ENCODE assay signal across 15 cellular contexts in the genomic region with DNA sequence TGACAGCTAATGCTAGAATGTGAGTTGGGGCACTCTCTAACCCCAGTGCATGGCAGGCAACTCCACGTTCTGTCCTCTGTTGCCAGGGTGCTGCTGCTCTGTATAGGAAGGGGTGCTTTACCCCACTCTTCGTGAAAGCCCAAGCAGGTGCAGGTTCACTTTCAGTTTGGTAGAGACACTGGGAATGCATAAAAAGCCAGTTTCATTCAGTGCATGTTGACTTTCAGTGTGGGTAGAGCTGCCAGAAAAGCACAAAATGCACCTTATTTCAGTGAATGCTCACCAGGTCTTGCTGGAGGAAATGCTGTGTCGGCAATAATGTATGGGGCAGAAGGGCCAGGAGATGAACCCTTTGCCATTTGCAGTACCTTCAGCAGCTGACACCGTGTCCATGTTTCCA.
A peak's percentile ranks its signal among the peaks of the same experiment; 100 is the strongest.
DNase-seq lines count a peak whose midpoint lies in the region; ATAC-seq and TF ChIP-seq lines count a peak whose summit lies in the region.
"Had no signal": no experiment of that assay in that cellular context is flagged by ENCODE, and none has a peak within 500 bp of the region (broad histone marks: within the 10 kb centered on the region; RNA-seq: fewer than 3 reads in every experiment).

No MANE protein-coding gene starts in this region.

- H2AFZ ChIP-seq in GM23338, result no peak overlapping the region
- H2AFZ ChIP-seq in SU-DHL-6 (ENCODE audit: low read depth, low read length, severe bottlenecking), result peak overlapping the region; percentile 52

- no peaks in the 10 kb centered on the region for H3K9me3 ChIP-seq in SU-DHL-6 (ENCODE audit: insufficient read depth, low read length)
- H3K9me3 ChIP-seq: BLaER1, pancreas had no signal

- H3K4me3 ChIP-seq in GM23338 (no peak overlapping the region), SU-DHL-6 (ENCODE audit: insufficient read depth, low read length, poor library complexity, severe bottlenecking) (no peak overlapping the region)
- H3K4me3 ChIP-seq: BLaER1, esophagus muscularis mucosa, pancreas had no signal

- H3K27ac ChIP-seq in GM23338 (ENCODE audit: low read depth) (no peak overlapping the region), SU-DHL-6 (ENCODE audit: low read depth, low read length) (no peak overlapping the region)
- H3K27ac ChIP-seq: BLaER1, esophagus muscularis mucosa, pancreas had no signal

- H3K9me2 ChIP-seq in GM23338 (ENCODE audit: insufficient read depth) (no peaks in the 10 kb centered on the region), SU-DHL-6 (replicated peaks; ENCODE audit: insufficient read depth, low read length) (no peaks in the 10 kb centered on the region)

- H3K4me1 ChIP-seq in GM23338 (ENCODE audit: insufficient read depth), result peaks cover 12% of the 10 kb centered on the region; the same call in 1 of the 2 replicates
- H3K4me1 ChIP-seq: pancreas had no signal

- H3F3A ChIP-seq in GM23338 (replicated peaks; ENCODE audit: low read depth) (no peaks in the 10 kb centered on the region), SU-DHL-6 (ENCODE audit: insufficient read depth) (no peaks in the 10 kb centered on the region)

- H3K27ac Mint-ChIP-seq in GM23338, result no peak overlapping the region
- H3K27ac Mint-ChIP-seq: naive thymus-derived CD4-positive, alpha-beta T cell had no signal

- H4K20me1 ChIP-seq in GM23338 (replicated peaks; ENCODE audit: insufficient read depth) (no peaks in the 10 kb centered on the region), SU-DHL-6 (ENCODE audit: low read depth, low read length) (no peaks in the 10 kb centered on the region)
- H4K20me1 ChIP-seq: BLaER1 had no signal

- H3K36me3 ChIP-seq in GM23338 (ENCODE audit: insufficient read depth), result no peaks in the 10 kb centered on the region
- no peaks in the 10 kb centered on the region for H3K36me3 ChIP-seq in SU-DHL-6 (ENCODE audit: low read length)
- H3K36me3 ChIP-seq: BLaER1, esophagus muscularis mucosa, pancreas had no signal

- no peak overlapping the region for H3K9ac ChIP-seq in SU-DHL-6 (ENCODE audit: low read length)
- H3K9ac ChIP-seq: BLaER1 had no signal

- DNase-seq in GM23338 (ENCODE audit: low spot score) (no peak), activated T-cell treated with anti-CD3 and anti-CD28 coated beads for 4 hours (no peak), activated gamma-delta T cell (lab: John Stamatoyannopoulos, UW) (no peak)
- no peak for DNase-seq in activated effector memory CD4-positive, alpha-beta T cell treated with Interleukin-2 at 50 U/mL for 16 hours
- DNase-seq: GF-D8; naive thymus-derived CD4-positive, alpha-beta T cell; NCI-H510A treated with DMSO at 0.1 percent for 48 hours; stimulated activated CD4-positive, alpha-beta T cell treated with anti-CD3 and anti-CD28 coated beads, Interleukin-4, amount 100 ng/mL, for 24 hours; stimulated activated CD8-positive, alpha-beta memory T cell treated with anti-CD3 and anti-CD28 coated beads, Interleukin-4, amount 100 ng/mL, for 48 hours had no signal

- H3K27me3 ChIP-seq in GM23338 (ENCODE audit: insufficient read depth) (no peaks in the 10 kb centered on the region), SU-DHL-6 (ENCODE audit: low read length) (no peaks in the 10 kb centered on the region)
- H3K27me3 ChIP-seq: BLaER1, pancreas had no signal

- H3K79me2 ChIP-seq in GM23338 (replicated peaks; ENCODE audit: insufficient read depth) (no peaks in the 10 kb centered on the region), SU-DHL-6 (ENCODE audit: insufficient read depth, low read length) (no peaks in the 10 kb centered on the region)

- no peak overlapping the region for H3K4me2 ChIP-seq in GM23338
- no peak overlapping the region for H3K4me2 ChIP-seq in SU-DHL-6 (ENCODE audit: low read depth, low read length, poor library complexity, severe bottlenecking)
- H3K4me2 ChIP-seq: BLaER1 had no signal

- H3K27me3 Mint-ChIP-seq in GM23338 (ENCODE audit: insufficient read depth, low read depth, poor library complexity), result peaks cover 2% of the 10 kb centered on the region

- H3K4me3 Mint-ChIP-seq in GM23338, result no peak overlapping the region
- H3K4me3 Mint-ChIP-seq: naive thymus-derived CD4-positive, alpha-beta T cell had no signal

- peaks cover 14% of the 10 kb centered on the region; the same call in 2 of the 3 replicates for H3K36me3 Mint-ChIP-seq in GM23338 (ENCODE audit: low read depth)

- TF ChIP-seq CTCF in GM23338 (conservative IDR thresholded peaks at IDR 0.05; ENCODE audit: low read depth in 2 of 2) (no peak), SU-DHL-6 (IDR thresholded peaks at IDR 0.05; ENCODE audit: insufficient read depth, low read length, poor library complexity, severe bottlenecking) (no peak)

- peaks cover 19% of the 10 kb centered on the region for H3K9me3 Mint-ChIP-seq in GM23338

- peaks cover 12% of the 10 kb centered on the region for H3K4me1 Mint-ChIP-seq in GM23338
- H3K4me1 Mint-ChIP-seq: naive thymus-derived CD4-positive, alpha-beta T cell had no signal

- ATAC-seq in GM19023 (IDR thresholded peaks at IDR 0.05; ENCODE audit: unreplicated experiment) (peak; percentile 25), GM23338 (peak; percentile 32), HG03196 (IDR thresholded peaks at IDR 0.05; ENCODE audit: unreplicated experiment) (peak; percentile 11)
- ATAC-seq: naive thymus-derived CD4-positive, alpha-beta T cell had no signal

TF ChIP-seq in GM23338, 12 proteins besides CTCF, POLR2A, EP300 and RAD21:
- TF ChIP-seq, protein P1, sequence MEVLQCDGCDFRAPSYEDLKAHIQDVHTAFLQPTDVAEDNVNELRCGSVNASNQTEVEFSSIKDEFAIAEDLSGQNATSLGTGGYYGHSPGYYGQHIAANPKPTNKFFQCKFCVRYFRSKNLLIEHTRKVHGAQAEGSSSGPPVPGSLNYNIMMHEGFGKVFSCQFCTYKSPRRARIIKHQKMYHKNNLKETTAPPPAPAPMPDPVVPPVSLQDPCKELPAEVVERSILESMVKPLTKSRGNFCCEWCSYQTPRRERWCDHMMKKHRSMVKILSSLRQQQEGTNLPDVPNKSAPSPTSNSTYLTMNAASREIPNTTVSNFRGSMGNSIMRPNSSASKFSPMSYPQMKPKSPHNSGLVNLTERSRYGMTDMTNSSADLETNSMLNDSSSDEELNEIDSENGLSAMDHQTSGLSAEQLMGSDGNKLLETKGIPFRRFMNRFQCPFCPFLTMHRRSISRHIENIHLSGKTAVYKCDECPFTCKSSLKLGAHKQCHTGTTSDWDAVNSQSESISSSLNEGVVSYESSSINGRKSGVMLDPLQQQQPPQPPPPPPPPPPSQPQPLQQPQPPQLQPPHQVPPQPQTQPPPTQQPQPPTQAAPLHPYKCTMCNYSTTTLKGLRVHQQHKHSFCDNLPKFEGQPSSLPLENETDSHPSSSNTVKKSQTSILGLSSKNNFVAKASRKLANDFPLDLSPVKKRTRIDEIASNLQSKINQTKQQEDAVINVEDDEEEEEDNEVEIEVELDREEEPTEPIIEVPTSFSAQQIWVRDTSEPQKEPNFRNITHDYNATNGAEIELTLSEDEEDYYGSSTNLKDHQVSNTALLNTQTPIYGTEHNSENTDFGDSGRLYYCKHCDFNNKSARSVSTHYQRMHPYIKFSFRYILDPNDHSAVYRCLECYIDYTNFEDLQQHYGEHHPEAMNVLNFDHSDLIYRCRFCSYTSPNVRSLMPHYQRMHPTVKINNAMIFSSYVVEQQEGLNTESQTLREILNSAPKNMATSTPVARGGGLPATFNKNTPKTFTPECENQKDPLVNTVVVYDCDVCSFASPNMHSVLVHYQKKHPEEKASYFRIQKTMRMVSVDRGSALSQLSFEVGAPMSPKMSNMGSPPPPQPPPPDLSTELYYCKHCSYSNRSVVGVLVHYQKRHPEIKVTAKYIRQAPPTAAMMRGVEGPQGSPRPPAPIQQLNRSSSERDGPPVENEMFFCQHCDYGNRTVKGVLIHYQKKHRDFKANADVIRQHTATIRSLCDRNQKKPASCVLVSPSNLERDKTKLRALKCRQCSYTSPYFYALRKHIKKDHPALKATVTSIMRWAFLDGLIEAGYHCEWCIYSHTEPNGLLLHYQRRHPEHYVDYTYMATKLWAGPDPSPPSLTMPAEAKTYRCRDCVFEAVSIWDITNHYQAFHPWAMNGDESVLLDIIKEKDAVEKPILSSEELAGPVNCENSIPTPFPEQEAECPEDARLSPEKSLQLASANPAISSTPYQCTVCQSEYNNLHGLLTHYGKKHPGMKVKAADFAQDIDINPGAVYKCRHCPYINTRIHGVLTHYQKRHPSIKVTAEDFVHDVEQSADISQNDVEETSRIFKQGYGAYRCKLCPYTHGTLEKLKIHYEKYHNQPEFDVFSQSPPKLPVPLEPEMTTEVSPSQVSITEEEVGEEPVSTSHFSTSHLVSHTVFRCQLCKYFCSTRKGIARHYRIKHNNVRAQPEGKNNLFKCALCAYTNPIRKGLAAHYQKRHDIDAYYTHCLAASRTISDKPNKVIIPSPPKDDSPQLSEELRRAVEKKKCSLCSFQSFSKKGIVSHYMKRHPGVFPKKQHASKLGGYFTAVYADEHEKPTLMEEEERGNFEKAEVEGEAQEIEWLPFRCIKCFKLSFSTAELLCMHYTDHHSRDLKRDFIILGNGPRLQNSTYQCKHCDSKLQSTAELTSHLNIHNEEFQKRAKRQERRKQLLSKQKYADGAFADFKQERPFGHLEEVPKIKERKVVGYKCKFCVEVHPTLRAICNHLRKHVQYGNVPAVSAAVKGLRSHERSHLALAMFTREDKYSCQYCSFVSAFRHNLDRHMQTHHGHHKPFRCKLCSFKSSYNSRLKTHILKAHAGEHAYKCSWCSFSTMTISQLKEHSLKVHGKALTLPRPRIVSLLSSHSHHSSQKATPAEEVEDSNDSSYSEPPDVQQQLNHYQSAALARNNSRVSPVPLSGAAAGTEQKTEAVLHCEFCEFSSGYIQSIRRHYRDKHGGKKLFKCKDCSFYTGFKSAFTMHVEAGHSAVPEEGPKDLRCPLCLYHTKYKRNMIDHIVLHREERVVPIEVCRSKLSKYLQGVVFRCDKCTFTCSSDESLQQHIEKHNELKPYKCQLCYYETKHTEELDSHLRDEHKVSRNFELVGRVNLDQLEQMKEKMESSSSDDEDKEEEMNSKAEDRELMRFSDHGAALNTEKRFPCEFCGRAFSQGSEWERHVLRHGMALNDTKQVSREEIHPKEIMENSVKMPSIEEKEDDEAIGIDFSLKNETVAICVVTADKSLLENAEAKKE (CRISPR knock-in tag; IDR thresholded peaks at IDR 0.05), result no peak
- no peak for TF ChIP-seq ZNF114 (CRISPR knock-in tag; IDR thresholded peaks at IDR 0.05)
- TF ChIP-seq POLR2AphosphoS5 (IDR thresholded peaks at IDR 0.05; ENCODE audit: low read depth), result no peak
- no peak for TF ChIP-seq STAT1 (IDR thresholded peaks at IDR 0.05; ENCODE audit: unreplicated experiment)
